ENCODE assay signal across 18 cellular contexts in the genomic region with DNA sequence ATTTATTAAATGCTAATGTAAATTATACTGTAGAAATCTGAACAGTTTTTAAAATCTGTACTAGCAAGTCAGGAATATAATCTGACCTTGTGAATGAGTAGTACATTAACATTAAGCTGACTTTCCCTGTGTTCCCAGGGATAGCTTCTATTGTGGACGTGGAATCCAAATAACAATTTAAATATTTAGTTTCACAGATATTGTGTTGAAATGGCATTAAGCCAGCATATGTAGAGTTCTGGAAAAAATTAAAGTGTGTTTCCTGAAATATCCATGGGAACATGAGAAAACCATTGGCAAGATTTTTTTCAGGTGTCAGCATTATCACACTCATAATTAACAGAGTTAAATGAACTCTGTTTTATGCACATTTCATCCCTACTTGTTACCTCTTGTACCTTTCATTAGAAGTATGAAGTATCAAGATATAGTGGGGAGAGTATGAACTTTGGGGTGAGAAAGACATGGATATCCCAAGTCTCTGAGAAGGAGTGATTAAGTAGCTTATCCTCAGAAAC. TPM values are rescaled to one million over a fixed set of nuclear protein-coding genes. Genes with fewer than 3 reads are reported as not detected.
A peak's percentile ranks its signal among the peaks of the same experiment; 100 is the strongest.
DNase-seq lines count a peak whose midpoint lies in the region; ATAC-seq, FAIRE-seq and TF ChIP-seq lines count a peak whose summit lies in the region.
"Had no signal": no experiment of that assay in that cellular context is flagged by ENCODE, and none has a peak within 500 bp of the region (broad histone marks: within the 10 kb centered on the region; RNA-seq: fewer than 3 reads in every experiment).

No MANE protein-coding gene starts in this region.

- H3K36me3 ChIP-seq in left ventricle myocardium inferior: no peaks in the 10 kb centered on the region
- peaks cover 0 to 6% (median 0%) of the 10 kb centered on the region in 9 donors for H3K36me3 ChIP-seq in heart left ventricle
- H3K36me3 ChIP-seq in K562 (ENCODE audit: control insufficient read depth, insufficient read depth, low read length): 0 out of 3 replicates have a peak, but pooled peaks cover 3% of the 10 kb centered on the region
- no peaks in the 10 kb centered on the region for H3K36me3 ChIP-seq in hepatocyte (replicated peaks; ENCODE audit: insufficient read depth, low read depth)
- peaks cover 1% of the 10 kb centered on the region; the same call in 1 of the 2 replicates for H3K36me3 ChIP-seq in Caco-2 (ENCODE audit: control insufficient read depth, insufficient read depth, low read length)

- FAIRE-seq in K562 (lab: Jason Lieb, UNC): no peak

- H3K27me3 ChIP-seq in left ventricle myocardium inferior (ENCODE audit: low read depth): no peaks in the 10 kb centered on the region
- no peaks in the 10 kb centered on the region for H3K27me3 ChIP-seq in heart left ventricle
- no peaks in the 10 kb centered on the region for H3K27me3 ChIP-seq in K562 (ENCODE audit: control insufficient read depth in 2 of 2, insufficient read depth in 2 of 2, low read length in 2 of 2)
- no peaks in the 10 kb centered on the region for H3K27me3 ChIP-seq in hepatocyte
- no peaks in the 10 kb centered on the region for H3K27me3 ChIP-seq in Caco-2 (replicated peaks; ENCODE audit: control insufficient read depth, insufficient read depth, low read length)

- WGBS in heart left ventricle, 4 donors: 78 to 82% (median 79%) methylated on average over 1 of the region's 1 CpG
- 86% methylated on average over 1 of the region's 1 CpG for WGBS in K562 (ENCODE audit: insufficient coverage, low coverage, missing lambda C conversion rate)
- WGBS in hepatocyte (ENCODE audit: low lambda C conversion rate, missing lambda C conversion rate): 84% methylated on average over 1 of the region's 1 CpG

- H3K4me3 ChIP-seq in left ventricle myocardium inferior (no peak overlapping the region), heart left ventricle (no peak overlapping the region), K562 (no peak overlapping the region), hepatocyte (no peak overlapping the region), Caco-2 (ENCODE audit: low read depth, low read length) (no peak overlapping the region)
- H3K4me3 ChIP-seq: GM23248 had no signal

- H3K4me3 Mint-ChIP-seq in Caco-2 (ENCODE audit: unreplicated experiment): no peak overlapping the region

- H3K9me3 Mint-ChIP-seq in Caco-2 (ENCODE audit: unreplicated experiment): no peaks in the 10 kb centered on the region

- H3K27ac Mint-ChIP-seq in Caco-2 (ENCODE audit: unreplicated experiment): no peak overlapping the region

- no peaks in the 10 kb centered on the region for H3K9me2 ChIP-seq in hepatocyte (replicated peaks; ENCODE audit: insufficient read depth)

- H2AFZ ChIP-seq in K562 (ENCODE audit: low read depth, low read length): no peak overlapping the region
- no peak overlapping the region for H2AFZ ChIP-seq in hepatocyte
- H2AFZ ChIP-seq: GM23248 had no signal

- ATAC-seq in heart left ventricle: no peak
- ATAC-seq in K562: no peak
- ATAC-seq: HCT116, Panc1 had no signal

- H3K4me1 ChIP-seq in left ventricle myocardium inferior (peaks cover 86% of the 10 kb centered on the region), heart left ventricle (peaks cover 0 to 64% (median 42%) of the 10 kb centered on the region in 12 donors), K562 (replicated peaks in 1 of 2; ENCODE audit: control insufficient read depth in 2 of 2, insufficient read depth in 2 of 2, low read length in 2 of 2) (peaks cover 8 to 11% of the 10 kb centered on the region in 2 experiments; a peak in 4 of 5 replicates), hepatocyte (ENCODE audit: insufficient read depth) (peaks cover 14% of the 10 kb centered on the region), Caco-2 (peaks cover 4% of the 10 kb centered on the region; the same call in 1 of the 2 replicates)

- POLR2A ChIA-PET in K562 (lab: Yijun Ruan, JAX) (interaction anchor here (0.6 to 1.4 kb wide), 4 partner anchors 8 to 33 kb away, joined by 3 to 4 read pairs (median 3); a partner anchor contains a TSS), Caco-2 (lab: Charles Lee) (no interaction called here)

- TF ChIP-seq POLR2A in heart left ventricle (IDR thresholded peaks at IDR 0.05) (no peak), K562 (conservative IDR thresholded peaks at IDR 0.05) (no peak)

- in situ Hi-C loops in K562 (cut with MboI): no loop called here
- in situ Hi-C loops in ACHN (cut with HindIII; ENCODE audit: low pct_ligation_motif_present, low pct_unique_long_range_greater_than_20kb, low sequenced_read_pairs): no loop called here

- H4K20me1 ChIP-seq in K562 (replicated peaks; ENCODE audit: control insufficient read depth, insufficient read depth, low read length) (no peaks in the 10 kb centered on the region), hepatocyte (ENCODE audit: insufficient read depth, poor library complexity, severe bottlenecking) (peaks cover 91% of the 10 kb centered on the region)

- H3K36me3 Mint-ChIP-seq in Caco-2 (ENCODE audit: insufficient read depth, unreplicated experiment): peaks cover 18% of the 10 kb centered on the region

- DNase-seq in left ventricle myocardium inferior (no peak), heart left ventricle (no peak), K562 (ENCODE audit: extremely low read depth in 1 of 4, low spot score in 3 of 4) (no peak), hepatocyte (ENCODE audit: low spot score) (no peak), ACHN (no peak), epidermal melanocyte (ENCODE audit: insufficient read length, low spot score) (no peak), Caco-2 (no peak)
- no peak for DNase-seq in activated CD4-positive, alpha-beta T cell treated with anti-CD3 and anti-CD28 coated beads, Interleukin-2, amount 50 U/mL, for 48 hours
- DNase-seq: AML-193, DMS79, GM23248, NCI-H1092, NCI-H1694, NCI-H2107, NCI-H446, Right ventricle myocardium superior had no signal

- no peak overlapping the region for H3K9ac ChIP-seq in K562 (ENCODE audit: insufficient read depth in 1 of 2, low read depth in 2 of 2, low read length in 2 of 2)
- H3K9ac ChIP-seq: GM23248 had no signal

- BruUV-seq in K562 (replicated peaks; lab: Mats Ljungman, UMichigan) (no TSS peak), Caco-2 (replicated peaks; lab: Mats Ljungman, UMichigan) (no TSS peak)

- intact Hi-C loops in left ventricle myocardium inferior (cut with micrococcal nuclease): no loop called here
- intact Hi-C loops in heart left ventricle (cut with DNase I): loop anchor here in 1 of 10 donors (5.0 kb wide), 1 partner anchor 34 kb away; a partner anchor contains a TSS
- intact Hi-C loops in K562 (cut with micrococcal nuclease): no loop called here
- intact Hi-C loops in Caco-2 (cut with micrococcal nuclease; ENCODE audit: unreplicated experiment): no loop called here

- TF ChIP-seq CTCF in left ventricle myocardium inferior (IDR thresholded peaks at IDR 0.05; ENCODE audit: borderline replicate concordance) (no peak), heart left ventricle (IDR thresholded peaks at IDR 0.05) (no peak), K562 (IDR thresholded peaks at IDR 0.05 in 2 of 3, conservative IDR thresholded peaks at IDR 0.05 in 1 of 3; ENCODE audit: insufficient read depth in 2 of 3, low read depth in 1 of 3, low read length in 3 of 3) (no peak), hepatocyte (IDR thresholded peaks at IDR 0.05; ENCODE audit: poor library complexity) (no peak), Caco-2 (IDR thresholded peaks at IDR 0.05; ENCODE audit: insufficient read depth in 1 of 2, low read depth in 1 of 2, low read length in 1 of 2, severe bottlenecking in 1 of 2, unreplicated experiment in 1 of 2) (no peak)

- TF ChIP-seq RAD21 in K562 (CRISPR knock-in tag; conservative IDR thresholded peaks at IDR 0.05 in 1 of 2, IDR thresholded peaks at IDR 0.05 in 1 of 2): no peak

- H3K4me2 ChIP-seq in K562 (ENCODE audit: insufficient read depth, low read length) (no peak overlapping the region), hepatocyte (peak overlapping the region; percentile 12)

- no peak for TF ChIP-seq EP300 in K562 (IDR thresholded peaks at IDR 0.05; ENCODE audit: low read length)

- H3K27ac ChIP-seq in left ventricle myocardium inferior (replicated peaks) (peak overlapping the region; percentile 53), heart left ventricle (no peak overlapping the region), K562 (ENCODE audit: extremely low read depth, low read depth, low read length) (no peak overlapping the region), hepatocyte (peak overlapping the region; percentile 4)
- H3K27ac ChIP-seq: GM23248 had no signal

- CTCF ChIA-PET in K562 (lab: Yijun Ruan, JAX; ENCODE audit: low intra/inter-chr PET ratio): no interaction called here
- CTCF ChIA-PET in Caco-2 (lab: Charles Lee): no interaction called here

- H3K4me1 Mint-ChIP-seq in Caco-2 (ENCODE audit: low read depth, unreplicated experiment): peaks cover 22% of the 10 kb centered on the region

- H3K9me1 ChIP-seq in K562 (ENCODE audit: control insufficient read depth, insufficient read depth, low read length): no peaks in the 10 kb centered on the region

- H3K9me3 ChIP-seq in left ventricle myocardium inferior (replicated peaks): no peaks in the 10 kb centered on the region
- no peaks in the 10 kb centered on the region for H3K9me3 ChIP-seq in heart left ventricle
- H3K9me3 ChIP-seq in K562 (replicated peaks; ENCODE audit: control insufficient read depth, insufficient read depth, low read depth, low read length): no peaks in the 10 kb centered on the region; the same call in 1 of the 2 replicates
- no peaks in the 10 kb centered on the region for H3K9me3 ChIP-seq in hepatocyte (ENCODE audit: low read depth)
- no peaks in the 10 kb centered on the region for H3K9me3 ChIP-seq in Caco-2

- peaks cover 74% of the 10 kb centered on the region for H3K79me2 ChIP-seq in K562 (ENCODE audit: control insufficient read depth, insufficient read depth, low read length)
- H3K79me2 ChIP-seq in hepatocyte: peaks cover 100% of the 10 kb centered on the region

- H3K27me3 Mint-ChIP-seq in Caco-2 (ENCODE audit: insufficient read depth, unreplicated experiment): no peaks in the 10 kb centered on the region

RNA-seq across cellular contexts. Expression of a gene that starts 5.7 kb away (rescaled TPM):
- total RNA-seq in left ventricle myocardium inferior: 48.2 TPM
- 10 to 100 TPM; 22.0 to 62.2 (median 45.1) TPM for total RNA-seq in heart left ventricle
- 10 to 100 TPM; 11.8 to 18.0 TPM for polyA plus RNA-seq in heart left ventricle
- total RNA-seq in K562 (2011; cell fraction: chromatin; rRNA removed; ENCODE audit: low replicate concordance): 103 and 147 TPM in 2 replicates
- total RNA-seq in K562 (2011; cell fraction: nucleolus; rRNA removed): 25.3 and 30.7 TPM in 2 replicates
- total RNA-seq in K562 (2011; cell fraction: nucleoplasm; rRNA removed): 45.7 and 53.1 TPM in 2 replicates
- total RNA-seq in K562 (2014; rRNA removed): 5.1 and 6.8 TPM in 2 replicates
- 15.7 and 16.3 TPM in 2 replicates for total RNA-seq in K562 (2014; rRNA removed; fragmentation: Illumina TruSeq; extraction: Trizol)
- 14.1 and 16.5 TPM in 2 replicates for total RNA-seq in K562 (2015; rRNA removed; fragmentation: Illumina TruSeq; extraction: Trizol)
- total RNA-seq in K562 (2021): 12.6 and 15.3 TPM in 2 replicates
- polyA plus RNA-seq in K562 (2011; rRNA removed): 21.0 and 22.7 TPM in 2 replicates
- polyA plus RNA-seq in K562 (2011; cell fraction: cytosol; rRNA removed): 4.0 and 8.5 TPM in 2 replicates
- polyA plus RNA-seq in K562 (2011; cell fraction: nucleus; rRNA removed): 19.9 and 21.0 TPM in 2 replicates
- polyA plus RNA-seq in K562 (2012): 7.6 and 8.2 TPM in 2 replicates
- polyA plus RNA-seq in K562 (2014; fragmentation: Illumina TruSeq; extraction: Trizol): 9.6 and 13.1 TPM in 2 replicates
- polyA plus RNA-seq in K562 (2014; fragmentation: Nextera tagmentation; extraction: Ambion mirVana): 1 to 10 TPM; 1.5 to 2.2 TPM
- 7.7 and 9.8 TPM in 2 replicates for polyA plus RNA-seq in K562 (2014; rRNA removed)
- 30.5 and 41.7 TPM in 2 replicates for polyA minus RNA-seq in K562 (2011; rRNA and poly(A)+ RNA removed)
- 6.6 and 11.8 TPM in 2 replicates for polyA minus RNA-seq in K562 (2011; cell fraction: cytosol; rRNA and poly(A)+ RNA removed)
- 24.9 and 52.1 TPM in 2 replicates for polyA minus RNA-seq in K562 (2011; cell fraction: nucleus; rRNA and poly(A)+ RNA removed)
- total RNA-seq in hepatocyte: 47.4 and 58.4 TPM in 2 replicates
- polyA plus RNA-seq in hepatocyte: 23.7 and 26.8 TPM in 2 replicates
- 52.1 and 55.4 TPM in 2 replicates for total RNA-seq in Caco-2 (2022)

RNA-seq across cellular contexts. Expression of a gene that starts 15.2 kb away (rescaled TPM):
- total RNA-seq in left ventricle myocardium inferior: 5.4 TPM
- 1 to 10 TPM; 2.3 to 6.1 (median 3.7) TPM for total RNA-seq in heart left ventricle
- polyA plus RNA-seq in heart left ventricle: 1 to 10 TPM; 1.3 to 3.0 TPM
- total RNA-seq in K562 (2011; cell fraction: chromatin; rRNA removed; ENCODE audit: low replicate concordance): 9.0 and 26.0 TPM in 2 replicates
- 4.8 and 7.8 TPM in 2 replicates for total RNA-seq in K562 (2011; cell fraction: nucleolus; rRNA removed)
- total RNA-seq in K562 (2011; cell fraction: nucleoplasm; rRNA removed): 14.2 and 26.4 TPM in 2 replicates
- 3.4 and 4.3 TPM in 2 replicates for total RNA-seq in K562 (2014; rRNA removed)
- 4.3 and 5.4 TPM in 2 replicates for total RNA-seq in K562 (2014; rRNA removed; fragmentation: Illumina TruSeq; extraction: Trizol)
- 3.5 and 3.9 TPM in 2 replicates for total RNA-seq in K562 (2015; rRNA removed; fragmentation: Illumina TruSeq; extraction: Trizol)
- 7.4 and 9.1 TPM in 2 replicates for total RNA-seq in K562 (2021)
- 20.7 and 21.4 TPM in 2 replicates for polyA plus RNA-seq in K562 (2011; rRNA removed)
- polyA plus RNA-seq in K562 (2011; cell fraction: cytosol; rRNA removed): 5.5 and 9.9 TPM in 2 replicates
- polyA plus RNA-seq in K562 (2011; cell fraction: nucleus; rRNA removed): 21.9 and 38.1 TPM in 2 replicates
- polyA plus RNA-seq in K562 (2012): 5.8 and 9.5 TPM in 2 replicates
- polyA plus RNA-seq in K562 (2014; fragmentation: Illumina TruSeq; extraction: Trizol): 10.0 and 11.4 TPM in 2 replicates
- polyA plus RNA-seq in K562 (2014; fragmentation: Nextera tagmentation; extraction: Ambion mirVana): 1 to 10 TPM; 2.4 to 5.0 TPM
- polyA plus RNA-seq in K562 (2014; rRNA removed): 9.4 and 10.3 TPM in 2 replicates
- 12.0 and 12.8 TPM in 2 replicates for polyA minus RNA-seq in K562 (2011; rRNA and poly(A)+ RNA removed)
- 5.7 and 6.9 TPM in 2 replicates for polyA minus RNA-seq in K562 (2011; cell fraction: cytosol; rRNA and poly(A)+ RNA removed)
- 4.0 and 9.6 TPM in 2 replicates for polyA minus RNA-seq in K562 (2011; cell fraction: nucleus; rRNA and poly(A)+ RNA removed)
- total RNA-seq in hepatocyte: 6.4 and 7.7 TPM in 2 replicates
- polyA plus RNA-seq in hepatocyte: 2.6 and 2.9 TPM in 2 replicates
- total RNA-seq in Caco-2 (2022): 8.7 and 10.3 TPM in 2 replicates

RNA-seq across cellular contexts. Expression of a gene that starts 33.4 kb away (rescaled TPM):
- 6.0 TPM for total RNA-seq in left ventricle myocardium inferior
- total RNA-seq in heart left ventricle: 1 to 10 TPM; 5.1 to 8.1 (median 6.3) TPM
- polyA plus RNA-seq in heart left ventricle: 1 to 10 TPM; 2.0 to 4.6 TPM
- 3.2 and 10.1 TPM in 2 replicates for total RNA-seq in K562 (2011; cell fraction: chromatin; rRNA removed; ENCODE audit: low replicate concordance)
- 2.7 and 3.4 TPM in 2 replicates for total RNA-seq in K562 (2011; cell fraction: nucleolus; rRNA removed)
- total RNA-seq in K562 (2011; cell fraction: nucleoplasm; rRNA removed): 5.5 and 6.9 TPM in 2 replicates
- total RNA-seq in K562 (2014; rRNA removed): 3.1 and 3.7 TPM in 2 replicates
- total RNA-seq in K562 (2014; rRNA removed; fragmentation: Illumina TruSeq; extraction: Trizol): 6.7 and 8.0 TPM in 2 replicates
- total RNA-seq in K562 (2015; rRNA removed; fragmentation: Illumina TruSeq; extraction: Trizol): 6.1 and 7.2 TPM in 2 replicates
- 5.0 and 5.3 TPM in 2 replicates for total RNA-seq in K562 (2021)
- polyA plus RNA-seq in K562 (2011; rRNA removed): 6.4 and 6.9 TPM in 2 replicates
- polyA plus RNA-seq in K562 (2011; cell fraction: cytosol; rRNA removed): 1.2 and 3.0 TPM in 2 replicates
- 1.8 and 3.2 TPM in 2 replicates for polyA plus RNA-seq in K562 (2011; cell fraction: nucleus; rRNA removed)
- polyA plus RNA-seq in K562 (2012): 3.8 and 4.5 TPM in 2 replicates
- 4.9 and 6.3 TPM in 2 replicates for polyA plus RNA-seq in K562 (2014; fragmentation: Illumina TruSeq; extraction: Trizol)
- polyA plus RNA-seq in K562 (2014; fragmentation: Nextera tagmentation; extraction: Ambion mirVana): 1 to 10 TPM; 1.4 to 4.8 TPM
- polyA plus RNA-seq in K562 (2014; rRNA removed): 3.9 and 4.5 TPM in 2 replicates
- polyA minus RNA-seq in K562 (2011; rRNA and poly(A)+ RNA removed): 9.6 and 11.8 TPM in 2 replicates
- polyA minus RNA-seq in K562 (2011; cell fraction: cytosol; rRNA and poly(A)+ RNA removed): 2.6 and 2.7 TPM in 2 replicates
- 6.3 and 12.1 TPM in 2 replicates for polyA minus RNA-seq in K562 (2011; cell fraction: nucleus; rRNA and poly(A)+ RNA removed)
- 12.0 and 13.8 TPM in 2 replicates for total RNA-seq in hepatocyte
- polyA plus RNA-seq in hepatocyte: 1.9 and 2.4 TPM in 2 replicates
- 6.8 and 7.2 TPM in 2 replicates for total RNA-seq in Caco-2 (2022)

RNA-seq across cellular contexts. Expression of a gene that starts 41.4 kb away (rescaled TPM):
- 37.7 TPM for total RNA-seq in left ventricle myocardium inferior
- total RNA-seq in heart left ventricle: 10 to 100 TPM; 36.2 to 52.2 (median 45.4) TPM
- 10 to 100 TPM; 11.7 to 21.3 TPM for polyA plus RNA-seq in heart left ventricle
- 62.5 and 108 TPM in 2 replicates for total RNA-seq in K562 (2011; cell fraction: chromatin; rRNA removed; ENCODE audit: low replicate concordance)
- 25.3 and 30.5 TPM in 2 replicates for total RNA-seq in K562 (2011; cell fraction: nucleolus; rRNA removed)
- total RNA-seq in K562 (2011; cell fraction: nucleoplasm; rRNA removed): 43.0 and 50.8 TPM in 2 replicates
- 18.6 and 18.7 TPM in 2 replicates for total RNA-seq in K562 (2014; rRNA removed)
- 23.2 and 28.1 TPM in 2 replicates for total RNA-seq in K562 (2014; rRNA removed; fragmentation: Illumina TruSeq; extraction: Trizol)
- total RNA-seq in K562 (2015; rRNA removed; fragmentation: Illumina TruSeq; extraction: Trizol): 25.8 and 28.1 TPM in 2 replicates
- 25.0 and 26.6 TPM in 2 replicates for total RNA-seq in K562 (2021)
- 29.5 and 35.4 TPM in 2 replicates for polyA plus RNA-seq in K562 (2011; rRNA removed)
- 12.1 and 18.0 TPM in 2 replicates for polyA plus RNA-seq in K562 (2011; cell fraction: cytosol; rRNA removed)
- polyA plus RNA-seq in K562 (2011; cell fraction: nucleus; rRNA removed): 26.4 and 27.3 TPM in 2 replicates
- 9.3 and 10.8 TPM in 2 replicates for polyA plus RNA-seq in K562 (2012)
- polyA plus RNA-seq in K562 (2014; fragmentation: Illumina TruSeq; extraction: Trizol): 15.4 and 15.7 TPM in 2 replicates
- polyA plus RNA-seq in K562 (2014; fragmentation: Nextera tagmentation; extraction: Ambion mirVana): 1 to 10 TPM; 5.6 to 8.6 TPM
- polyA plus RNA-seq in K562 (2014; rRNA removed): 12.8 and 13.9 TPM in 2 replicates
- 119 and 133 TPM in 2 replicates for polyA minus RNA-seq in K562 (2011; rRNA and poly(A)+ RNA removed)
- polyA minus RNA-seq in K562 (2011; cell fraction: cytosol; rRNA and poly(A)+ RNA removed): 29.8 and 40.5 TPM in 2 replicates
- polyA minus RNA-seq in K562 (2011; cell fraction: nucleus; rRNA and poly(A)+ RNA removed): 24.6 and 46.4 TPM in 2 replicates
- total RNA-seq in hepatocyte: 42.7 and 43.7 TPM in 2 replicates
- 17.8 and 22.3 TPM in 2 replicates for polyA plus RNA-seq in hepatocyte
- total RNA-seq in Caco-2 (2022): 53.8 and 55.5 TPM in 2 replicates

Comparison
In these comparisons a context has a peak if more than half of its experiments do, and no peak if none do; other contexts are left out.
1. H3K27ac ChIP-seq: peak in left ventricle myocardium inferior (single experiment) and hepatocyte (single experiment); none in heart left ventricle (0 of 12) and K562 (single experiment).